Comparison of ENCODE assay signal across 9 cellular contexts in the genomic region with DNA sequence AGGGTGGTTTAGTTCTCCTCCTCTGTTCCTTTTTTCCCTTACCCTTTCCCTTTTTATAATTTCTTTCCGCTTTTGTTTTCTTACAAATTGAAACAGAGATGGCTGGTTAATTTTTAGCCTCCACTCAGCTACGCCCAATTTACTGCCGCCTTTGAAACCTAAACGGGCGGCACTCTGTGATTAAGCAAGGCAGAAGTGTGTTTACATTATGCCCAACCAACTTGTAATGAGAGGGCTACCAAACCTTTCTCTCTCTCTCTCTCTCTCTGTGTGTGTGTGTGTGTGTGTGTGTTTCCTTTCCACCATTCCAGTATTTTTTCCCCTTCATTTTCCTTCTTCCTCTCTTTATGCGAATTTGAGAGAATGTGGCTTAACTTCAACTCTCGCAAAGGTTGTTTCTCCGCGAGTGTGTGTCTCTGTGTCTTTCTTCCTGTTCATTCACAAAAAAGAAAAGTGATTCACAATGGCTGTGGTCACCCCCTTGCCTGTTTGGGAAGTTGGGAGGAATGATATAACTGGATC. TPM values are rescaled to one million over a fixed set of nuclear protein-coding genes. Genes with fewer than 3 reads are reported as not detected.
DNase-seq lines count a peak whose midpoint lies in the region; ATAC-seq, FAIRE-seq and TF ChIP-seq lines count a peak whose summit lies in the region.
"Had no signal": no experiment of that assay in that cellular context is flagged by ENCODE, and none has a peak within 500 bp of the region (broad histone marks: within the 10 kb centered on the region; RNA-seq: fewer than 3 reads in every experiment).

No MANE protein-coding gene starts in this region.

- intact Hi-C loops in upper lobe of right lung (cut with DNase I) = loop anchor here (10.0 kb wide), 1 partner anchor 68 kb away; no protein-coding TSS in a partner anchor

- peaks cover 69% of the 10 kb centered on the region for H3K4me1 ChIP-seq in upper lobe of right lung
- no peaks in the 10 kb centered on the region for H3K4me1 ChIP-seq in endodermal cell (ENCODE audit: control insufficient read depth, insufficient read depth, low read length)

- H3K9ac ChIP-seq in endodermal cell (ENCODE audit: extremely low read depth, low read length, poor library complexity, severe bottlenecking) = no peak overlapping the region

- H3K27me3 ChIP-seq in upper lobe of right lung = no peaks in the 10 kb centered on the region
- H3K27me3 ChIP-seq in endodermal cell (ENCODE audit: control insufficient read depth, insufficient read depth, low read length, poor library complexity, severe bottlenecking) = peaks cover 100% of the 10 kb centered on the region

- no peak overlapping the region for H3K4me3 Mint-ChIP-seq in endodermal cell

- H3K9me3 Mint-ChIP-seq in endodermal cell = no peaks in the 10 kb centered on the region

- H3K4me1 Mint-ChIP-seq in endodermal cell = peaks cover 10% of the 10 kb centered on the region

- WGBS in endodermal cell (ENCODE audit: insufficient coverage in 1 of 2, insufficient read length in 1 of 2), 2 experiments = 49 to 69% methylated on average over 4 to 9 of the region's 9 CpGs

- DNase-seq in NCI-H2196 (lab: John Stamatoyannopoulos, UW; ENCODE audit: unreplicated experiment) (peak; percentile 52), NCI-H2196 treated with DMSO at 0.1 percent for 48 hours (lab: John Stamatoyannopoulos, UW; ENCODE audit: unreplicated experiment) (no peak), kidney glomerular epithelial cell (lab: John Stamatoyannopoulos, UW) (peak; percentile 66), upper lobe of right lung (no peak), GM12891 (ENCODE audit: insufficient read length, low spot score) (no peak), endodermal cell (no peak)

- H3K4me3 ChIP-seq in WI38 (ENCODE audit: low read depth, low read length) (peak overlapping the region; percentile 64), upper lobe of right lung (peak overlapping the region; percentile 53), endodermal cell (ENCODE audit: low read length) (no peak overlapping the region)

- H3K27ac ChIP-seq in upper lobe of right lung = peak overlapping the region; percentile 80
- H3K27ac ChIP-seq in endodermal cell (ENCODE audit: low read depth, low read length) = no peak overlapping the region

- no peak for TF ChIP-seq CTCF in WI38 (IDR thresholded peaks at IDR 0.05; ENCODE audit: low read depth, low read length)
- TF ChIP-seq CTCF in upper lobe of right lung (IDR thresholded peaks at IDR 0.05) = no peak
- no peak for TF ChIP-seq CTCF in endodermal cell (conservative IDR thresholded peaks at IDR 0.05)

- no peaks in the 10 kb centered on the region for H3K9me3 ChIP-seq in upper lobe of right lung
- no peaks in the 10 kb centered on the region for H3K9me3 ChIP-seq in endodermal cell (ENCODE audit: control insufficient read depth, low read length)

- H3K27ac Mint-ChIP-seq in endodermal cell = no peak overlapping the region

- H3K36me3 ChIP-seq in upper lobe of right lung = peaks cover 7% of the 10 kb centered on the region
- H3K36me3 ChIP-seq in endodermal cell (ENCODE audit: control insufficient read depth, insufficient read depth, low read length) = no peaks in the 10 kb centered on the region

- H3K36me3 Mint-ChIP-seq in endodermal cell (ENCODE audit: low read depth) = no peaks in the 10 kb centered on the region

- ATAC-seq in upper lobe of right lung (peak; percentile 62), HG02973 (IDR thresholded peaks at IDR 0.05; ENCODE audit: unreplicated experiment) (no peak)

- TF ChIP-seq POLR2A in GM12891 (IDR thresholded peaks at IDR 0.05; ENCODE audit: low read depth, low read length) = no peak

- H3K27me3 Mint-ChIP-seq in endodermal cell (ENCODE audit: insufficient read depth) = peaks cover 99% of the 10 kb centered on the region

- no peak for FAIRE-seq in GM12891 (lab: Jason Lieb, UNC)

TF ChIP-seq in GM12891, 5 proteins besides CTCF, POLR2A, EP300 and RAD21:
- no peak for TF ChIP-seq SPI1 (IDR thresholded peaks at IDR 0.05; ENCODE audit: low read depth, low read length)

RNA-seq across cellular contexts. Expression of a gene that starts 31.3 kb away (rescaled TPM):
- total RNA-seq in upper lobe of right lung = 168 TPM
- polyA plus RNA-seq in GM12891 (2012; ENCODE audit: low read depth, missing spikeins) = 0.30 TPM
- under 1 TPM; 0.22 to 0.40 TPM for total RNA-seq in endodermal cell
- 0.93 TPM for polyA plus RNA-seq in endodermal cell (2013, experiment 1 of 2)
- polyA plus RNA-seq in endodermal cell (2013, experiment 2 of 2) = 0.70 TPM

RNA-seq across cellular contexts. Expression of a gene that starts 57.2 kb away (rescaled TPM):
- total RNA-seq in upper lobe of right lung (not detected), endodermal cell (under 1 TPM; 0.13 to 0.40 TPM)
- not detected for polyA plus RNA-seq in GM12891 (2012; ENCODE audit: low read depth, missing spikeins)
- polyA plus RNA-seq in endodermal cell (2013, experiment 1 of 2) = not detected
- polyA plus RNA-seq in endodermal cell (2013, experiment 2 of 2) = not detected
- total RNA-seq: SK-MEL-5 had no signal

Comparison
In these comparisons a context has a peak if more than half of its experiments do, and no peak if none do; other contexts are left out.
1. DNase-seq: peak in NCI-H2196 (single experiment) and kidney glomerular epithelial cell (single experiment); none in NCI-H2196 treated with DMSO at 0.1 percent for 48 hours (single experiment), upper lobe of right lung (single experiment), GM12891 (single experiment) and endodermal cell (single experiment).
2. RNA of a gene that starts 31.3 kb away (total RNA-seq): 168 TPM in upper lobe of right lung (single experiment); 0.22 to 0.40 TPM in endodermal cell; every median in the first group is over 100 times any median in the second.